In the genomic region with DNA sequence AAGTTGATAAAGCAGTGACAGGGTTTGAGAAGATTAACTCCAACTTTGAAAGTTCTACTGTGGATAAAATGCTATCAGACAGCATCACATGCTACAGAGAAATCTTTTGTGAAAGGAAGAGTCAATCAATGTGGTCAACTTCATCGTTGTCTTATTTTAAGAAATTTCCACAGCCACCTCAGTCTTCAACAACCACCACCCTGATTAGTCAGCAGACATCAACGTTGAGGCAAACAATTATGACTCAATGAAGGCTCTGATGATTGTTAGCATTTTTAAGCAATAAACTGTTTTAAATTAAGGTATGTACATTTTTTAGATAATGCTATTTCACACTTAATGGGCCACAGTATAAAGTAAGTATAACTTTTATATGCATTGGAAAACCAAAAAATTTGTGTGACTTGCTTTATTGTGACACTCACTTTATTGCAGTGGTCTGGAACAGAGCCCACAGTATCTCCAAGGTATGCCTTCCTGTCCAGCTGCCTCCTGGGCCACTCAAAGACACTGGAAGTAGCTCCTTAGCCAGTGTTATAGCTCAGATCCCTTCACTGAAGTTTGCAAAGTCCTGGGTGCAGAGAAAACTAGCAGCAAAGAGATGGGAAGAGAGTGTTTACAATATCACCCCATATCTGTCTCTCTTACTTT, we compare ENCODE assay signal across 30 cellular contexts.
A peak's percentile ranks its signal among the peaks of the same experiment; 100 is the strongest.
DNase-seq lines count a peak whose midpoint lies in the region; ATAC-seq and TF ChIP-seq lines count a peak whose summit lies in the region.
"Had no signal": no experiment of that assay in that cellular context is flagged by ENCODE, and none has a peak within 500 bp of the region (broad histone marks: within the 10 kb centered on the region; RNA-seq: fewer than 3 reads in every experiment).

No MANE protein-coding gene starts in this region.

- H3K4me1 ChIP-seq in Peyer's patch (no peaks in the 10 kb centered on the region), GM23338 (ENCODE audit: insufficient read depth) (no peaks in the 10 kb centered on the region)
- H3K4me1 ChIP-seq: upper lobe of left lung had no signal

- H3K36me3 Mint-ChIP-seq in activated CD4-positive, alpha-beta T cell treated with anti-CD3 and anti-CD28 coated beads for 36 hours (ENCODE audit: low read depth) = no peaks in the 10 kb centered on the region
- no peaks in the 10 kb centered on the region for H3K36me3 Mint-ChIP-seq in dendritic cell treated with granulocyte-macrophage colony-stimulating factor and Interleukin-4, amounts not matched to agents 40 ng/mL and 50 ng/mL, for 4 days (ENCODE audit: low read depth)
- H3K36me3 Mint-ChIP-seq in GM23338 (ENCODE audit: low read depth) = peaks cover 9% of the 10 kb centered on the region
- H3K36me3 Mint-ChIP-seq: activated naive CD4-positive, alpha-beta T cell treated with anti-CD3 and anti-CD28 coated beads, Interleukin-2, amount 50 U/mL, for 24 hours; IgD-negative memory B cell had no signal

- H3K27me3 Mint-ChIP-seq in activated CD4-positive, alpha-beta T cell treated with anti-CD3 and anti-CD28 coated beads for 36 hours = peaks cover 3% of the 10 kb centered on the region
- H3K27me3 Mint-ChIP-seq in dendritic cell treated with granulocyte-macrophage colony-stimulating factor and Interleukin-4, amounts not matched to agents 40 ng/mL and 50 ng/mL, for 4 days = no peaks in the 10 kb centered on the region
- no peaks in the 10 kb centered on the region for H3K27me3 Mint-ChIP-seq in GM23338 (ENCODE audit: insufficient read depth, low read depth, poor library complexity)
- H3K27me3 Mint-ChIP-seq: memory B cell had no signal

- no peaks in the 10 kb centered on the region for H3K27me3 ChIP-seq in Peyer's patch
- no peaks in the 10 kb centered on the region for H3K27me3 ChIP-seq in GM23338 (ENCODE audit: insufficient read depth)
- H3K27me3 ChIP-seq: ovary, upper lobe of left lung had no signal

- H3K79me2 ChIP-seq in GM23338 (replicated peaks; ENCODE audit: insufficient read depth) = no peaks in the 10 kb centered on the region

- H3K4me2 ChIP-seq in GM23338 = no peak overlapping the region
- H3K4me2 ChIP-seq: SK-N-SH had no signal

- peaks cover 3% of the 10 kb centered on the region for H3K4me1 Mint-ChIP-seq in activated CD4-positive, alpha-beta T cell treated with anti-CD3 and anti-CD28 coated beads for 36 hours
- peaks cover 35% of the 10 kb centered on the region for H3K4me1 Mint-ChIP-seq in dendritic cell treated with granulocyte-macrophage colony-stimulating factor and Interleukin-4, amounts not matched to agents 40 ng/mL and 50 ng/mL, for 4 days (ENCODE audit: low read depth)
- H3K4me1 Mint-ChIP-seq in GM23338 = no peaks in the 10 kb centered on the region
- H3K4me1 Mint-ChIP-seq: activated naive CD4-positive, alpha-beta T cell treated with anti-CD3 and anti-CD28 coated beads, Interleukin-2, amount 50 U/mL, for 24 hours; IgD-negative memory B cell; memory B cell; nephron progenitor cell had no signal

- no peak for TF ChIP-seq POLR2A in Peyer's patch (IDR thresholded peaks at IDR 0.05)

- no peak overlapping the region for H2AFZ ChIP-seq in GM23338

- H3K27ac ChIP-seq in Peyer's patch = no peak overlapping the region
- H3K27ac ChIP-seq in GM23338 (ENCODE audit: low read depth) = no peak overlapping the region
- H3K27ac ChIP-seq: epithelial cell of prostate, ovary, upper lobe of left lung had no signal

- POLR2A ChIA-PET in activated CD4-positive, alpha-beta T cell treated with anti-CD3 and anti-CD28 coated beads for 36 hours (lab: Charles Lee) = interaction anchor here (0.6 to 1.1 kb wide), 2 partner anchors 12 to 72 kb away, joined by 3 read pairs; no protein-coding TSS in a partner anchor

- H3K4me3 Mint-ChIP-seq in activated CD4-positive, alpha-beta T cell treated with anti-CD3 and anti-CD28 coated beads for 36 hours = no peak overlapping the region
- no peak overlapping the region for H3K4me3 Mint-ChIP-seq in dendritic cell treated with granulocyte-macrophage colony-stimulating factor and Interleukin-4, amounts not matched to agents 40 ng/mL and 50 ng/mL, for 4 days
- H3K4me3 Mint-ChIP-seq in GM23338 = no peak overlapping the region
- H3K4me3 Mint-ChIP-seq: activated naive CD4-positive, alpha-beta T cell treated with anti-CD3 and anti-CD28 coated beads, Interleukin-2, amount 50 U/mL, for 24 hours; HFFc6; IgD-negative memory B cell; memory B cell; nephron progenitor cell had no signal

- intact Hi-C loops in activated CD4-positive, alpha-beta T cell treated with anti-CD3 and anti-CD28 coated beads for 36 hours (cut with DNase I, micrococcal nuclease) = no loop called here
- intact Hi-C loops in dendritic cell treated with granulocyte-macrophage colony-stimulating factor and Interleukin-4, amounts not matched to agents 40 ng/mL and 50 ng/mL, for 4 days (cut with micrococcal nuclease) = no loop called here
- intact Hi-C loops in posterior cingulate gyrus (cut with DNase I) = no loop called here

- ATAC-seq in activated CD4-positive, alpha-beta T cell treated with anti-CD3 and anti-CD28 coated beads for 36 hours = peak; percentile 49
- ATAC-seq in GM23338 = no peak
- ATAC-seq: left lobe of liver, Right ventricle myocardium inferior had no signal

- TF ChIP-seq CTCF in Peyer's patch (IDR thresholded peaks at IDR 0.05) (no peak), GM23338 (conservative IDR thresholded peaks at IDR 0.05; ENCODE audit: low read depth in 2 of 2) (no peak)

- CTCF ChIA-PET in activated CD4-positive, alpha-beta T cell treated with anti-CD3 and anti-CD28 coated beads for 36 hours (lab: Charles Lee) = no interaction called here

- no peaks in the 10 kb centered on the region; the same call in none of the 2 replicates for H3K9me2 ChIP-seq in GM23338 (ENCODE audit: insufficient read depth)
- H3K9me2 ChIP-seq: SK-N-SH had no signal

- no peaks in the 10 kb centered on the region for H3F3A ChIP-seq in GM23338 (replicated peaks; ENCODE audit: low read depth)

- no peaks in the 10 kb centered on the region for H3K9me3 ChIP-seq in Peyer's patch
- H3K9me3 ChIP-seq: ovary, SK-N-SH had no signal

- H3K36me3 ChIP-seq in Peyer's patch (no peaks in the 10 kb centered on the region), GM23338 (ENCODE audit: insufficient read depth) (no peaks in the 10 kb centered on the region)
- H3K36me3 ChIP-seq: ovary, upper lobe of left lung had no signal

- H3K27ac Mint-ChIP-seq in activated CD4-positive, alpha-beta T cell treated with anti-CD3 and anti-CD28 coated beads for 36 hours = no peak overlapping the region
- peak overlapping the region; percentile 10 for H3K27ac Mint-ChIP-seq in dendritic cell treated with granulocyte-macrophage colony-stimulating factor and Interleukin-4, amounts not matched to agents 40 ng/mL and 50 ng/mL, for 4 days
- H3K27ac Mint-ChIP-seq in GM23338 = no peak overlapping the region
- H3K27ac Mint-ChIP-seq: activated naive CD4-positive, alpha-beta T cell treated with anti-CD3 and anti-CD28 coated beads, Interleukin-2, amount 50 U/mL, for 24 hours; HFFc6; IgD-negative memory B cell; memory B cell; nephron progenitor cell had no signal

- no peak for DNase-seq in activated CD4-positive, alpha-beta T cell treated with anti-CD3 and anti-CD28 coated beads for 36 hours
- no peak for DNase-seq in activated CD4-positive, alpha-beta T cell treated with anti-CD3 and anti-CD28 coated beads, Interleukin-2, amount 50 U/mL, for 4 hours
- peak; percentile 31 for DNase-seq in MV-4-11 (lab: John Stamatoyannopoulos, UW)
- no peak for DNase-seq in posterior cingulate gyrus
- DNase-seq in NCI-H2107 treated with DMSO at 0.1 percent for 48 hours (lab: John Stamatoyannopoulos, UW; ENCODE audit: unreplicated experiment) = no peak
- no peak for DNase-seq in Peyer's patch
- no peak for DNase-seq in GM23338 (ENCODE audit: low spot score)
- DNase-seq: 8988T; activated CD4-positive, alpha-beta T cell treated with anti-CD3 and anti-CD28 coated beads, Interleukin-2, amount 50 U/mL, for 48 hours; amygdala; DMS79 treated with DMSO at 0.1 percent for 48 hours; effector CD4-positive, alpha-beta T cell; GOT3; HFFc6; NCI-H146; NCI-H446; nephron progenitor cell; ovary; retina; SK-N-SH; stimulated activated naive CD4-positive, alpha-beta T cell; upper lobe of left lung had no signal

- H4K20me1 ChIP-seq in GM23338 (replicated peaks; ENCODE audit: insufficient read depth) = no peaks in the 10 kb centered on the region

- peaks cover 11% of the 10 kb centered on the region for H3K9me3 Mint-ChIP-seq in activated CD4-positive, alpha-beta T cell treated with anti-CD3 and anti-CD28 coated beads for 36 hours (ENCODE audit: low read depth)
- peaks cover 22% of the 10 kb centered on the region for H3K9me3 Mint-ChIP-seq in dendritic cell treated with granulocyte-macrophage colony-stimulating factor and Interleukin-4, amounts not matched to agents 40 ng/mL and 50 ng/mL, for 4 days
- H3K9me3 Mint-ChIP-seq in GM23338 = peaks cover 31% of the 10 kb centered on the region

- no peak overlapping the region for H3K4me3 ChIP-seq in Peyer's patch
- H3K4me3 ChIP-seq in GM23338 = no peak overlapping the region
- H3K4me3 ChIP-seq: ovary, skin epidermis, upper lobe of left lung had no signal

TF ChIP-seq in GM23338, 12 proteins besides CTCF, POLR2A, EP300 and RAD21 (continues in another document):
- TF ChIP-seq POLR2AphosphoS5 (IDR thresholded peaks at IDR 0.05; ENCODE audit: low read depth) (no peak), ZNF114 (CRISPR knock-in tag; IDR thresholded peaks at IDR 0.05) (no peak), JUNB (IDR thresholded peaks at IDR 0.05; ENCODE audit: unreplicated experiment) (no peak), ZNF331 (CRISPR knock-in tag; IDR thresholded peaks at IDR 0.05; ENCODE audit: low read depth) (no peak)
- TF ChIP-seq, protein P1, sequence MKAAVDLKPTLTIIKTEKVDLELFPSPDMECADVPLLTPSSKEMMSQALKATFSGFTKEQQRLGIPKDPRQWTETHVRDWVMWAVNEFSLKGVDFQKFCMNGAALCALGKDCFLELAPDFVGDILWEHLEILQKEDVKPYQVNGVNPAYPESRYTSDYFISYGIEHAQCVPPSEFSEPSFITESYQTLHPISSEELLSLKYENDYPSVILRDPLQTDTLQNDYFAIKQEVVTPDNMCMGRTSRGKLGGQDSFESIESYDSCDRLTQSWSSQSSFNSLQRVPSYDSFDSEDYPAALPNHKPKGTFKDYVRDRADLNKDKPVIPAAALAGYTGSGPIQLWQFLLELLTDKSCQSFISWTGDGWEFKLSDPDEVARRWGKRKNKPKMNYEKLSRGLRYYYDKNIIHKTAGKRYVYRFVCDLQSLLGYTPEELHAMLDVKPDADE (IDR thresholded peaks at IDR 0.05) = no peak
